1 cellular context compared by ENCODE assay signal in the genomic region with DNA sequence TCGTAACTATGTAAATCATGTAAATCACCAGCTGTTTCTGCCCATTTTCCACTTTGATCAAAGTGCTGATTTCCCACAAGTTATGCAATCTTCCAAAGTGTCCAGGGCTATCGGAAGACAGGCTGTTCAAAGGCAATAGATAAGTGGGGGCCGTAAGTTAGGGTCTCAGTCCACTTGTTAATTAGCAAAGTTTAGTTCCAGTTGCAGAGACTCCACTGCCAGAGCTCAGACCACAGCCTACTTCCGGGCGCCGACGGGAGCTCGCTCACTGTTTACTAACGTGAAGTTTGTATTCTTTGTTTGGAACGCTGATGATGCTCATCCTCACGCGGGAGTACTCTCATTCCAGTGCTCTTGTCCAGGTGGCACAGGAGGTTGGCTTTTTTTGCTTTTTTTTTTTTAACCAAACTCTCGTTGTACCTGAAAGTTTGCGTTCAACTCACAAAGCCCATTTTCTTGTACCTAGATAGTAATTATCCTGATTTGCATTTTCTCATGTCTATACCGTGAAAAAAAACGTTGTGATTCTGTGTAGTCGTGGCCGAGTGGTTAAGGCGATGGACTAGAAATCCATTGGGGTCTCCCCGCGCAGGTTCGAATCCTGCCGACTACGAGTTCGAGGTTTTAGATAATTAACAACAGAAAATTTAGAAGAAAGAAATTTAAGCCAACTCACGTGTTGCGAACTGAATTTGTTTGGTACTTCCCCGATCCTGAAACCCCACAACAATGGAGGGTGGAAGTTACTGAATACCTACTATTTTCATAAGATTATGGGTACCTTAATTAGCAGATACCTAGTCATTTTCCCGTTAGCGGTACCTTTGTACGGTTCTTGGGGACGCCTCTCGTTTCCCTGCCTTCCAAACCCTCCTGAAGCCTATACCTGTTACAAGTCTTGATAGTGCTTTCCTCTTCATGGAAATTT.
TF ChIP-seq lines count a peak whose summit lies in the region.

No MANE protein-coding gene starts in this region.

TF ChIP-seq in GM23338, 12 proteins besides CTCF, POLR2A, EP300 and RAD21 (continued from another document):
- TF ChIP-seq, protein P1, sequence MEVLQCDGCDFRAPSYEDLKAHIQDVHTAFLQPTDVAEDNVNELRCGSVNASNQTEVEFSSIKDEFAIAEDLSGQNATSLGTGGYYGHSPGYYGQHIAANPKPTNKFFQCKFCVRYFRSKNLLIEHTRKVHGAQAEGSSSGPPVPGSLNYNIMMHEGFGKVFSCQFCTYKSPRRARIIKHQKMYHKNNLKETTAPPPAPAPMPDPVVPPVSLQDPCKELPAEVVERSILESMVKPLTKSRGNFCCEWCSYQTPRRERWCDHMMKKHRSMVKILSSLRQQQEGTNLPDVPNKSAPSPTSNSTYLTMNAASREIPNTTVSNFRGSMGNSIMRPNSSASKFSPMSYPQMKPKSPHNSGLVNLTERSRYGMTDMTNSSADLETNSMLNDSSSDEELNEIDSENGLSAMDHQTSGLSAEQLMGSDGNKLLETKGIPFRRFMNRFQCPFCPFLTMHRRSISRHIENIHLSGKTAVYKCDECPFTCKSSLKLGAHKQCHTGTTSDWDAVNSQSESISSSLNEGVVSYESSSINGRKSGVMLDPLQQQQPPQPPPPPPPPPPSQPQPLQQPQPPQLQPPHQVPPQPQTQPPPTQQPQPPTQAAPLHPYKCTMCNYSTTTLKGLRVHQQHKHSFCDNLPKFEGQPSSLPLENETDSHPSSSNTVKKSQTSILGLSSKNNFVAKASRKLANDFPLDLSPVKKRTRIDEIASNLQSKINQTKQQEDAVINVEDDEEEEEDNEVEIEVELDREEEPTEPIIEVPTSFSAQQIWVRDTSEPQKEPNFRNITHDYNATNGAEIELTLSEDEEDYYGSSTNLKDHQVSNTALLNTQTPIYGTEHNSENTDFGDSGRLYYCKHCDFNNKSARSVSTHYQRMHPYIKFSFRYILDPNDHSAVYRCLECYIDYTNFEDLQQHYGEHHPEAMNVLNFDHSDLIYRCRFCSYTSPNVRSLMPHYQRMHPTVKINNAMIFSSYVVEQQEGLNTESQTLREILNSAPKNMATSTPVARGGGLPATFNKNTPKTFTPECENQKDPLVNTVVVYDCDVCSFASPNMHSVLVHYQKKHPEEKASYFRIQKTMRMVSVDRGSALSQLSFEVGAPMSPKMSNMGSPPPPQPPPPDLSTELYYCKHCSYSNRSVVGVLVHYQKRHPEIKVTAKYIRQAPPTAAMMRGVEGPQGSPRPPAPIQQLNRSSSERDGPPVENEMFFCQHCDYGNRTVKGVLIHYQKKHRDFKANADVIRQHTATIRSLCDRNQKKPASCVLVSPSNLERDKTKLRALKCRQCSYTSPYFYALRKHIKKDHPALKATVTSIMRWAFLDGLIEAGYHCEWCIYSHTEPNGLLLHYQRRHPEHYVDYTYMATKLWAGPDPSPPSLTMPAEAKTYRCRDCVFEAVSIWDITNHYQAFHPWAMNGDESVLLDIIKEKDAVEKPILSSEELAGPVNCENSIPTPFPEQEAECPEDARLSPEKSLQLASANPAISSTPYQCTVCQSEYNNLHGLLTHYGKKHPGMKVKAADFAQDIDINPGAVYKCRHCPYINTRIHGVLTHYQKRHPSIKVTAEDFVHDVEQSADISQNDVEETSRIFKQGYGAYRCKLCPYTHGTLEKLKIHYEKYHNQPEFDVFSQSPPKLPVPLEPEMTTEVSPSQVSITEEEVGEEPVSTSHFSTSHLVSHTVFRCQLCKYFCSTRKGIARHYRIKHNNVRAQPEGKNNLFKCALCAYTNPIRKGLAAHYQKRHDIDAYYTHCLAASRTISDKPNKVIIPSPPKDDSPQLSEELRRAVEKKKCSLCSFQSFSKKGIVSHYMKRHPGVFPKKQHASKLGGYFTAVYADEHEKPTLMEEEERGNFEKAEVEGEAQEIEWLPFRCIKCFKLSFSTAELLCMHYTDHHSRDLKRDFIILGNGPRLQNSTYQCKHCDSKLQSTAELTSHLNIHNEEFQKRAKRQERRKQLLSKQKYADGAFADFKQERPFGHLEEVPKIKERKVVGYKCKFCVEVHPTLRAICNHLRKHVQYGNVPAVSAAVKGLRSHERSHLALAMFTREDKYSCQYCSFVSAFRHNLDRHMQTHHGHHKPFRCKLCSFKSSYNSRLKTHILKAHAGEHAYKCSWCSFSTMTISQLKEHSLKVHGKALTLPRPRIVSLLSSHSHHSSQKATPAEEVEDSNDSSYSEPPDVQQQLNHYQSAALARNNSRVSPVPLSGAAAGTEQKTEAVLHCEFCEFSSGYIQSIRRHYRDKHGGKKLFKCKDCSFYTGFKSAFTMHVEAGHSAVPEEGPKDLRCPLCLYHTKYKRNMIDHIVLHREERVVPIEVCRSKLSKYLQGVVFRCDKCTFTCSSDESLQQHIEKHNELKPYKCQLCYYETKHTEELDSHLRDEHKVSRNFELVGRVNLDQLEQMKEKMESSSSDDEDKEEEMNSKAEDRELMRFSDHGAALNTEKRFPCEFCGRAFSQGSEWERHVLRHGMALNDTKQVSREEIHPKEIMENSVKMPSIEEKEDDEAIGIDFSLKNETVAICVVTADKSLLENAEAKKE (CRISPR knock-in tag; IDR thresholded peaks at IDR 0.05): no peak
- TF ChIP-seq, protein P2, sequence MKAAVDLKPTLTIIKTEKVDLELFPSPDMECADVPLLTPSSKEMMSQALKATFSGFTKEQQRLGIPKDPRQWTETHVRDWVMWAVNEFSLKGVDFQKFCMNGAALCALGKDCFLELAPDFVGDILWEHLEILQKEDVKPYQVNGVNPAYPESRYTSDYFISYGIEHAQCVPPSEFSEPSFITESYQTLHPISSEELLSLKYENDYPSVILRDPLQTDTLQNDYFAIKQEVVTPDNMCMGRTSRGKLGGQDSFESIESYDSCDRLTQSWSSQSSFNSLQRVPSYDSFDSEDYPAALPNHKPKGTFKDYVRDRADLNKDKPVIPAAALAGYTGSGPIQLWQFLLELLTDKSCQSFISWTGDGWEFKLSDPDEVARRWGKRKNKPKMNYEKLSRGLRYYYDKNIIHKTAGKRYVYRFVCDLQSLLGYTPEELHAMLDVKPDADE (IDR thresholded peaks at IDR 0.05): no peak; the same call in 1 of the 2 replicates
- TF ChIP-seq EZH2 (IDR thresholded peaks at IDR 0.05; ENCODE audit: low read depth, unreplicated experiment) (no peak), EZH2phosphoT487 (IDR thresholded peaks at IDR 0.05; ENCODE audit: unreplicated experiment) (no peak), ZNF114 (CRISPR knock-in tag; IDR thresholded peaks at IDR 0.05) (no peak), STAT1 (IDR thresholded peaks at IDR 0.05; ENCODE audit: unreplicated experiment) (no peak), ZNF331 (CRISPR knock-in tag; IDR thresholded peaks at IDR 0.05; ENCODE audit: low read depth) (peak; percentile 24; the same call in 1 of the 2 replicates), JUNB (IDR thresholded peaks at IDR 0.05; ENCODE audit: unreplicated experiment) (no peak), POLR2AphosphoS5 (IDR thresholded peaks at IDR 0.05; ENCODE audit: low read depth) (no peak), NANOG (IDR thresholded peaks at IDR 0.05; ENCODE audit: borderline replicate concordance) (no peak), CREB1 (CRISPR knock-in tag; IDR thresholded peaks at IDR 0.05; ENCODE audit: low read depth) (0 out of 2 replicates have a peak, but pooled peaks have one; percentile 51)
